ENCODE assay signal across 1 cellular context in genomic region chr4:187608001-187608421, GRCh38.
A peak's percentile ranks its signal among the peaks of the same experiment; 100 is the strongest.
TF ChIP-seq lines count a peak whose summit lies in the region.

No MANE protein-coding gene starts in this region.

TF ChIP-seq in SK-N-SH, 30 proteins besides CTCF, POLR2A, EP300 and RAD21 (continued from another document):
- TF ChIP-seq USF2 (IDR thresholded peaks at IDR 0.05; ENCODE audit: borderline replicate concordance, low read depth, low read length) (no peak), SIN3A (IDR thresholded peaks at IDR 0.05; ENCODE audit: borderline replicate concordance, low read depth, low read length) (no peak), GABPA (IDR thresholded peaks at IDR 0.05; ENCODE audit: low read depth) (no peak), FOXJ3 (CRISPR knock-in tag; IDR thresholded peaks at IDR 0.05) (no peak), TEAD4 (IDR thresholded peaks at IDR 0.05; ENCODE audit: borderline replicate concordance, insufficient read depth) (peak; percentile 64; the same call in 1 of the 2 replicates), ZBTB33 (IDR thresholded peaks at IDR 0.05; ENCODE audit: borderline replicate concordance, low read depth) (no peak), MEF2A (IDR thresholded peaks at IDR 0.05; ENCODE audit: borderline replicate concordance, low read depth) (no peak; the same call in 1 of the 2 replicates), MXI1 (IDR thresholded peaks at IDR 0.05; ENCODE audit: low read depth, low read length) (no peak), NFIC (IDR thresholded peaks at IDR 0.05; ENCODE audit: borderline replicate concordance) (peak; percentile 67), TCF12 (IDR thresholded peaks at IDR 0.05) (peak; percentile 89), POLR2AphosphoS5 (IDR thresholded peaks at IDR 0.05; ENCODE audit: low read depth, low read length) (peak; percentile 49; the same call in 1 of the 2 replicates)
